1 cellular context compared by ENCODE assay signal in genomic region chr17:19332371-19333131, GRCh38.
TF ChIP-seq lines count a peak whose summit lies in the region.

No MANE protein-coding gene starts in this region.

TF ChIP-seq in K562, 482 proteins besides CTCF, POLR2A, EP300 and RAD21:
- TF ChIP-seq NFIC (IDR thresholded peaks at IDR 0.05) (peak; percentile 50), ZNF354B (CRISPR knock-in tag; IDR thresholded peaks at IDR 0.05) (no peak)
